In genomic region chr12:7026854-7027253, GRCh38 we compare ENCODE assay signal across 1 cellular context.
TF ChIP-seq lines count a peak whose summit lies in the region.

No MANE protein-coding gene starts in this region.

TF ChIP-seq in K562, 482 proteins besides CTCF, POLR2A, EP300 and RAD21 (continued from another document):
- TF ChIP-seq SP2 (IDR thresholded peaks at IDR 0.05; ENCODE audit: extremely low read depth, low read depth, low read length, poor library complexity, severe bottlenecking), result no peak
- TF ChIP-seq CBFA2T2 (conservative IDR thresholded peaks at IDR 0.05), result peak; percentile 70
- TF ChIP-seq NFE2 (IDR thresholded peaks at IDR 0.05; ENCODE audit: low read depth), result no peak
- peak; percentile 79 for TF ChIP-seq TAL1 (IDR thresholded peaks at IDR 0.05)
- no peak for TF ChIP-seq SMAD4 (CRISPR knock-in tag; conservative IDR thresholded peaks at IDR 0.05)
- no peak for TF ChIP-seq DLX4 (CRISPR knock-in tag; IDR thresholded peaks at IDR 0.05)
- no peak for TF ChIP-seq ELK3 (CRISPR knock-in tag; IDR thresholded peaks at IDR 0.05)
- TF ChIP-seq RERE (CRISPR knock-in tag; IDR thresholded peaks at IDR 0.05; ENCODE audit: borderline replicate concordance), result no peak
- no peak for TF ChIP-seq XRCC5 (IDR thresholded peaks at IDR 0.05; ENCODE audit: low read depth, low read length)
- TF ChIP-seq PBX2 (CRISPR knock-in tag; IDR thresholded peaks at IDR 0.05; ENCODE audit: low read depth), result no peak
- peak; percentile 73 for TF ChIP-seq PBX2 (tag; conservative IDR thresholded peaks at IDR 0.05; ENCODE audit: low read depth)
- no peak for TF ChIP-seq FOXJ2 (tag; IDR thresholded peaks at IDR 0.05)
- no peak for TF ChIP-seq CBX5 (IDR thresholded peaks at IDR 0.05; ENCODE audit: borderline replicate concordance, low read depth)
- TF ChIP-seq ATF4 (CRISPR knock-in tag; IDR thresholded peaks at IDR 0.05), result no peak
- no peak for TF ChIP-seq ETV6 (IDR thresholded peaks at IDR 0.05; ENCODE audit: borderline replicate concordance in 1 of 2, low read depth in 2 of 2, low read length in 1 of 2)
- TF ChIP-seq ETV6 (CRISPR knock-in tag; IDR thresholded peaks at IDR 0.05; ENCODE audit: borderline replicate concordance), result no peak
- no peak for TF ChIP-seq RBBP5 (IDR thresholded peaks at IDR 0.05; ENCODE audit: borderline replicate concordance, insufficient read depth, low read length, poor library complexity, severe bottlenecking)
- no peak for TF ChIP-seq ZFP1 (CRISPR knock-in tag; IDR thresholded peaks at IDR 0.05)
- TF ChIP-seq EP400 (IDR thresholded peaks at IDR 0.05), result no peak
- no peak for TF ChIP-seq AFF4 (CRISPR knock-in tag; IDR thresholded peaks at IDR 0.05)
- no peak for TF ChIP-seq POLR2B (IDR thresholded peaks at IDR 0.05; ENCODE audit: low read depth, partially characterized antibody)
- TF ChIP-seq ARID1B (IDR thresholded peaks at IDR 0.05), result peak; percentile 80
- no peak for TF ChIP-seq ZNF75A (CRISPR knock-in tag; IDR thresholded peaks at IDR 0.05)
- no peak for TF ChIP-seq MXD1 (CRISPR knock-in tag; IDR thresholded peaks at IDR 0.05; ENCODE audit: borderline replicate concordance, poor library complexity, severe bottlenecking)
- no peak for TF ChIP-seq HLTF (IDR thresholded peaks at IDR 0.05)
- no peak for TF ChIP-seq ILK (tag; IDR thresholded peaks at IDR 0.05; ENCODE audit: borderline replicate concordance, low read depth)
- peak; percentile 88 for TF ChIP-seq MEIS2 (IDR thresholded peaks at IDR 0.05; ENCODE audit: partially characterized antibody)
- TF ChIP-seq HNRNPL (IDR thresholded peaks at IDR 0.05; ENCODE audit: low read depth, low read length), result no peak
- TF ChIP-seq, protein P1, sequence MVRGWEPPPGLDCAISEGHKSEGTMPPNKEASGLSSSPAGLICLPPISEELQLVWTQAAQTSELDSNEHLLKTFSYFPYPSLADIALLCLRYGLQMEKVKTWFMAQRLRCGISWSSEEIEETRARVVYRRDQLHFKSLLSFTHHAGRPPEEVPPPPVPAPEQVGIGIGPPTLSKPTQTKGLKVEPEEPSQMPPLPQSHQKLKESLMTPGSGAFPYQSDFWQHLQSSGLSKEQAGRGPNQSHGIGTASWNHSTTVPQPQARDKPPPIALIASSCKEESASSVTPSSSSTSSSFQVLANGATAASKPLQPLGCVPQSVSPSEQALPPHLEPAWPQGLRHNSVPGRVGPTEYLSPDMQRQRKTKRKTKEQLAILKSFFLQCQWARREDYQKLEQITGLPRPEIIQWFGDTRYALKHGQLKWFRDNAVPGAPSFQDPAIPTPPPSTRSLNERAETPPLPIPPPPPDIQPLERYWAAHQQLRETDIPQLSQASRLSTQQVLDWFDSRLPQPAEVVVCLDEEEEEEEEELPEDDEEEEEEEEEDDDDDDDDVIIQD (CRISPR knock-in tag; IDR thresholded peaks at IDR 0.05), result no peak
